17 cellular contexts compared by ENCODE assay signal in the genomic region with DNA sequence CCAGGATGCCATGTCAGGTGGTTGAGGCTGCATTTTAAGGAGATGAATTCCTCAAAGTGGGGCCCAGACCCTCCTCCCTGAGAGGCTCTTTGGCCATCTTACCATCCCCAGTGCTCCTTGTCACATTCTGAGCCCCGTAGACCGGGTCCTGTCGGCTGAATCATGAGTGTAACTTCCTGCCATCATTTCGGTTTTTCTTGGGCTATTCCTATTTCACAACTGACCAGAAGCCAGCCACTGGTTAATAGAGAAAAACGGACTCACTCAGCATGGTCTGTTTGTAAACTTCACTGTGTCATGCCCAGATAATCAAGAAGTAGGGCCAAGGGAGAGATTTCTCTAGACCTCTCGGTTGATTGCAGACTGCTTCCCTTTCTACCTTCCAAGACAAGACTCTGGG. TPM values are rescaled to one million over a fixed set of nuclear protein-coding genes. Genes with fewer than 3 reads are reported as not detected.
DNase-seq lines count a peak whose midpoint lies in the region; ATAC-seq and TF ChIP-seq lines count a peak whose summit lies in the region.
"Had no signal": no experiment of that assay in that cellular context is flagged by ENCODE, and none has a peak within 500 bp of the region (broad histone marks: within the 10 kb centered on the region; RNA-seq: fewer than 3 reads in every experiment).

No MANE protein-coding gene starts in this region.

- H3K36me3 Mint-ChIP-seq in HFFc6 (ENCODE audit: low read depth) (peaks cover 28% of the 10 kb centered on the region), brain (peaks cover 8% of the 10 kb centered on the region)
- no peaks in the 10 kb centered on the region for H3K36me3 Mint-ChIP-seq in activated CD4-positive, alpha-beta T cell treated with anti-CD3 and anti-CD28 coated beads, Interleukin-2, amount 10 ng/mL, durations not matched to agents 24 days and 14 days (ENCODE audit: low read depth)

- H3K4me3 Mint-ChIP-seq in HFFc6, result no peak overlapping the region
- H3K4me3 Mint-ChIP-seq in brain, result no peak overlapping the region
- no peak overlapping the region for H3K4me3 Mint-ChIP-seq in activated CD4-positive, alpha-beta T cell treated with anti-CD3 and anti-CD28 coated beads, Interleukin-2, amount 10 ng/mL, durations not matched to agents 24 days and 14 days

- H3K4me2 ChIP-seq in osteoblast (ENCODE audit: insufficient read depth, low read length), result no peak overlapping the region
- H3K4me2 ChIP-seq: SK-N-SH had no signal

- peaks cover 5% of the 10 kb centered on the region for H3K27me3 Mint-ChIP-seq in HFFc6 (ENCODE audit: insufficient read depth)
- peaks cover 5% of the 10 kb centered on the region for H3K27me3 Mint-ChIP-seq in brain
- H3K27me3 Mint-ChIP-seq in activated CD4-positive, alpha-beta T cell treated with anti-CD3 and anti-CD28 coated beads, Interleukin-2, amount 10 ng/mL, durations not matched to agents 24 days and 14 days, result peaks cover 49% of the 10 kb centered on the region

- H3K4me1 Mint-ChIP-seq in HFFc6 (ENCODE audit: low read depth), result peaks cover 44% of the 10 kb centered on the region
- H3K4me1 Mint-ChIP-seq in brain, result peaks cover 70% of the 10 kb centered on the region
- peaks cover 6% of the 10 kb centered on the region for H3K4me1 Mint-ChIP-seq in activated CD4-positive, alpha-beta T cell treated with anti-CD3 and anti-CD28 coated beads, Interleukin-2, amount 10 ng/mL, durations not matched to agents 24 days and 14 days

- H3K27ac ChIP-seq in osteoblast (ENCODE audit: low read depth, low read length), result no peak overlapping the region
- H3K27ac ChIP-seq: BLaER1 treated with 17β-estradiol and CSF1 and Interleukin-3, amounts not matched to agents 10 nM and 100 nM had no signal

- H3K27ac Mint-ChIP-seq in HFFc6, result peak overlapping the region; percentile 55
- peak overlapping the region in 3 of 5 experiments; percentile 27 to 93 (median 77) for H3K27ac Mint-ChIP-seq in brain
- no peak overlapping the region for H3K27ac Mint-ChIP-seq in activated CD4-positive, alpha-beta T cell treated with anti-CD3 and anti-CD28 coated beads, Interleukin-2, amount 10 ng/mL, durations not matched to agents 24 days and 14 days

- H3K79me2 ChIP-seq in osteoblast (ENCODE audit: insufficient read depth, low read length), result peaks cover 58% of the 10 kb centered on the region

- intact Hi-C loops in activated CD4-positive, alpha-beta T cell treated with anti-CD3 and anti-CD28 coated beads, Interleukin-2, amount 10 ng/mL, durations not matched to agents 24 days and 14 days (cut with micrococcal nuclease), result no loop called here

- no peak for DNase-seq in HFFc6
- peak; percentile 68 to 70 for DNase-seq in NOMO-1 (lab: John Stamatoyannopoulos, UW; ENCODE audit: unreplicated experiment in 2 of 2)
- peak; percentile 62 for DNase-seq in osteoblast (ENCODE audit: insufficient read length, low spot score, missing footprints)
- no peak for DNase-seq in NCI-H1048 (lab: John Stamatoyannopoulos, UW)
- no peak for DNase-seq in activated CD4-positive, alpha-beta T cell treated with anti-CD3 and anti-CD28 coated beads, Interleukin-2, amount 10 ng/mL, durations not matched to agents 24 days and 14 days
- DNase-seq: DMS79, IMR-90, NCI-H1694 treated with DMSO at 0.1 percent for 48 hours, NCI-H226, Right ventricle myocardium superior, SK-N-SH, T-helper 1 cell had no signal

- TF ChIP-seq CTCF in HFFc6 (IDR thresholded peaks at IDR 0.05), result no peak
- TF ChIP-seq CTCF in brain (conservative IDR thresholded peaks at IDR 0.05), result no peak
- TF ChIP-seq CTCF in osteoblast (IDR thresholded peaks at IDR 0.05; ENCODE audit: extremely low read depth, low read depth, low read length), result no peak

- no peaks in the 10 kb centered on the region for H3K9me3 Mint-ChIP-seq in HFFc6
- H3K9me3 Mint-ChIP-seq in brain, result no peaks in the 10 kb centered on the region
- H3K9me3 Mint-ChIP-seq in activated CD4-positive, alpha-beta T cell treated with anti-CD3 and anti-CD28 coated beads, Interleukin-2, amount 10 ng/mL, durations not matched to agents 24 days and 14 days, result no peaks in the 10 kb centered on the region

- H3K27me3 ChIP-seq in osteoblast (ENCODE audit: insufficient read depth, low read length), result no peaks in the 10 kb centered on the region

- no peaks in the 10 kb centered on the region for H3K9me3 ChIP-seq in osteoblast (ENCODE audit: low read depth, low read length)
- H3K9me3 ChIP-seq: BLaER1 treated with 17β-estradiol and CSF1 and Interleukin-3, amounts not matched to agents 10 nM and 100 nM; SK-N-SH had no signal

- no peak overlapping the region for H3K4me3 ChIP-seq in osteoblast (ENCODE audit: insufficient read depth, low read length)
- H3K4me3 ChIP-seq: BLaER1 treated with 17β-estradiol and CSF1 and Interleukin-3, amounts not matched to agents 10 nM and 100 nM had no signal

- no peak for ATAC-seq in HG03280 (IDR thresholded peaks at IDR 0.05; ENCODE audit: unreplicated experiment)
- ATAC-seq: Panc1 had no signal

- H2AFZ ChIP-seq in osteoblast (ENCODE audit: low read length), result no peak overlapping the region

- H4K20me1 ChIP-seq in osteoblast (ENCODE audit: insufficient read depth, low read length), result peaks cover 35% of the 10 kb centered on the region

- H3K4me1 ChIP-seq in osteoblast (ENCODE audit: insufficient read depth, low read length), result peaks cover 5% of the 10 kb centered on the region

- H3K36me3 ChIP-seq in osteoblast (ENCODE audit: insufficient read depth, low read length), result peaks cover 71% of the 10 kb centered on the region
- H3K36me3 ChIP-seq: BLaER1 treated with 17β-estradiol and CSF1 and Interleukin-3, amounts not matched to agents 10 nM and 100 nM had no signal

RNA-seq across cellular contexts. Expression of a gene that starts 6.6 kb away (rescaled TPM):
- total RNA-seq in HFFc6 (2021; fragmentation: NEBNext Ultra II Directional; extraction: Animal tissue kit (Norgen Biotek cat#: 25700)), result 100 to 1,000 TPM; 191 to 289 (median 200) TPM
- polyA plus RNA-seq in brain (ENCODE audit: insufficient read depth, low read depth, low replicate concordance), result 4.1 TPM
- 59.0 and 71.0 TPM in 2 replicates for total RNA-seq in osteoblast
- total RNA-seq in activated CD4-positive, alpha-beta T cell treated with anti-CD3 and anti-CD28 coated beads, Interleukin-2, amount 10 ng/mL, durations not matched to agents 24 days and 14 days, result 0.76 and 0.89 TPM in 2 replicates
- total RNA-seq: HT-29 had no signal

RNA-seq across cellular contexts. Expression of a gene that starts 41.3 kb away (rescaled TPM):
- 1 to 10 TPM; 5.2 to 6.5 (median 5.4) TPM for total RNA-seq in HFFc6 (2021; fragmentation: NEBNext Ultra II Directional; extraction: Animal tissue kit (Norgen Biotek cat#: 25700))
- polyA plus RNA-seq in brain (ENCODE audit: insufficient read depth, low read depth, low replicate concordance), result 9.3 TPM
- 9.8 and 10.3 TPM in 2 replicates for total RNA-seq in osteoblast
- total RNA-seq in activated CD4-positive, alpha-beta T cell treated with anti-CD3 and anti-CD28 coated beads, Interleukin-2, amount 10 ng/mL, durations not matched to agents 24 days and 14 days, result 17.4 and 18.8 TPM in 2 replicates

RNA-seq across cellular contexts. Expression of a gene that starts 55.2 kb away (rescaled TPM):
- 10 to 100 TPM; 38.9 to 50.1 (median 44.9) TPM for total RNA-seq in HFFc6 (2021; fragmentation: NEBNext Ultra II Directional; extraction: Animal tissue kit (Norgen Biotek cat#: 25700))
- 49.1 TPM for polyA plus RNA-seq in brain (ENCODE audit: insufficient read depth, low read depth, low replicate concordance)
- 32.2 and 33.0 TPM in 2 replicates for total RNA-seq in osteoblast
- total RNA-seq in activated CD4-positive, alpha-beta T cell treated with anti-CD3 and anti-CD28 coated beads, Interleukin-2, amount 10 ng/mL, durations not matched to agents 24 days and 14 days, result 68.7 and 71.2 TPM in 2 replicates

Comparison
In these comparisons a context has a peak if more than half of its experiments do, and no peak if none do; other contexts are left out.
1. DNase-seq: peak in NOMO-1 (2 of 2) and osteoblast (single experiment); none in HFFc6 (single experiment), NCI-H1048 (single experiment) and activated CD4-positive, alpha-beta T cell treated with anti-CD3 and anti-CD28 coated beads, Interleukin-2, amount 10 ng/mL, durations not matched to agents 24 days and 14 days (single experiment).
2. RNA of a gene that starts 6.6 kb away (total RNA-seq): 191 to 289 TPM in HFFc6 and 59.0 to 71.0 TPM in osteoblast; 0.76 to 0.89 TPM in activated CD4-positive, alpha-beta T cell treated with anti-CD3 and anti-CD28 coated beads, Interleukin-2, amount 10 ng/mL, durations not matched to agents 24 days and 14 days; every median in the first group is over 10 times any median in the second.